Comparison of ENCODE assay signal across 31 cellular contexts in the genomic region with DNA sequence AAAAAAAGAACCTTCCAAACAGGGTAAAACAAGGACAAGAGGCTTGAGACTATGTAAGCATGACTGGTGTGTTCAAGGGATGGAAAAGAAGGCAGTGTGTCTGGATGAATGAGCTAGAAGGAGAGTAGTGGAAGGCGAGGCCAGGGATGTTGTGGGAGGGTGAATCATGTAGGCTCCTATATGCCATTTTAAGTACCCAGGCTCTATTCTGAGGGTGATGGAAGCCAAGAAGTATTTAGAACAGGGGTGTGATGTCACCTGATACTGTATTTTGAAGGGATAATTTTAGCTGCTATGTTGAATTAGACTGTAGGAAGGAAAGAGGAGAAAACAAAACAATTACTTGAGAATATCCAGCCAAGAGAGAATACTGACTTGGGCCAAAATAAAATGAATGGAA.
"Had no signal": no experiment of that assay in that cellular context is flagged by ENCODE, and none has a peak within 500 bp of the region (broad histone marks: within the 10 kb centered on the region; RNA-seq: fewer than 3 reads in every experiment).

No MANE protein-coding gene starts in this region.

- H3K4me1 ChIP-seq: parathyroid adenoma, right atrium auricular region, right lobe of liver, sigmoid colon, spleen, suprapubic skin, testis, tibial artery, transverse colon, upper lobe of right lung, uterus had no signal

- H3K4me3 ChIP-seq: right atrium auricular region, right lobe of liver, sigmoid colon, skin epidermis, smooth muscle cell, spleen, suprapubic skin, testis, tibial artery, transverse colon, upper lobe of right lung, uterus had no signal

- DNase-seq: naive B cell; naive thymus-derived CD8-positive, alpha-beta T cell; nephron progenitor cell; nucleus accumbens; posterior cingulate gyrus; retina; right lobe of liver; sigmoid colon; spleen; stimulated activated CD4-positive, alpha-beta T cell treated with anti-CD3 and anti-CD28 coated beads, Interleukin-12 subunit alpha, Interleukin-12 subunit beta, amount 100 ng/mL, for 4 hours; stimulated activated CD4-positive, alpha-beta T cell treated with anti-CD3 and anti-CD28 coated beads, Interleukin-1b, Interleukin-23, amount 100 ng/mL, for 48 hours; stimulated activated CD4-positive, alpha-beta T cell treated with anti-CD3 and anti-CD28 coated beads, Interleukin-4, amount 100 ng/mL, for 1 hour; stimulated activated CD4-positive, alpha-beta T cell treated with anti-CD3 and anti-CD28 coated beads, Interleukin-4, amount 100 ng/mL, for 4 hours; stimulated activated CD8-positive, alpha-beta memory T cell treated with anti-CD3 and anti-CD28 coated beads, Interleukin-4, amount 100 ng/mL, for 48 hours; stimulated activated naive CD4-positive, alpha-beta T cell; stimulated activated naive CD8-positive, alpha-beta T cell treated with anti-CD3 and anti-CD28 coated beads, Interleukin-15, amount 100 ng/mL, for 72 hours; stimulated activated naive CD8-positive, alpha-beta T cell treated with anti-CD3 and anti-CD28 coated beads, Interleukin-15, Interleukin-2, amounts not matched to agents 100 U/mL and 50 U/mL, for 24 hours; substantia nigra; testis; tibial artery; transverse colon; upper lobe of right lung; uterus had no signal

- ATAC-seq: naive thymus-derived CD8-positive, alpha-beta T cell; natural killer cell treated with Interleukin-12 subunit alpha and Interleukin-12 subunit beta and Interleukin-15 and Interleukin-18, amount 100 ng/mL, for 72 hours; right lobe of liver; stimulated activated memory B cell treated with anti-CD40 and anti-IgM and Interleukin-4, amounts not matched to agents 10 μg/mL and 1 μg/mL and 100 μg/mL, for 72 hours; stimulated activated naive CD8-positive, alpha-beta T cell treated with anti-CD3 and anti-CD28 coated beads, Interleukin-15, amount 100 ng/mL, for 72 hours; stimulated activated naive CD8-positive, alpha-beta T cell treated with anti-CD3 and anti-CD28 coated beads, Interleukin-15, Interleukin-2, amounts not matched to agents 100 U/mL and 50 U/mL, for 24 hours; upper lobe of right lung had no signal

- H3K27ac ChIP-seq: neutrophil, parathyroid adenoma, right atrium auricular region, right lobe of liver, sigmoid colon, skin epidermis, spleen, suprapubic skin, testis, tibial artery, transverse colon, upper lobe of right lung, uterus had no signal

- H3K9me3 ChIP-seq: neutrophil, right atrium auricular region, right lobe of liver, sigmoid colon, spleen, suprapubic skin, testis, tibial artery, transverse colon, upper lobe of right lung, uterus had no signal

- H3K27me3 ChIP-seq: neutrophil, right atrium auricular region, right lobe of liver, sigmoid colon, spleen, suprapubic skin, testis, tibial artery, transverse colon, upper lobe of right lung, uterus had no signal

- H3K36me3 ChIP-seq: neutrophil, right atrium auricular region, right lobe of liver, sigmoid colon, spleen, suprapubic skin, tibial artery, transverse colon, upper lobe of right lung, uterus had no signal
